Comparison of ENCODE assay signal across 20 cellular contexts in genomic region chr3:30318110-30318509, GRCh38.
DNase-seq lines count a peak whose midpoint lies in the region; ATAC-seq, FAIRE-seq and TF ChIP-seq lines count a peak whose summit lies in the region.
"Had no signal": no experiment of that assay in that cellular context is flagged by ENCODE, and none has a peak within 500 bp of the region (broad histone marks: within the 10 kb centered on the region; RNA-seq: fewer than 3 reads in every experiment).

No MANE protein-coding gene starts in this region.

- H3K79me2 ChIP-seq in PC-3 (ENCODE audit: low read length) (no peaks in the 10 kb centered on the region), K562 (ENCODE audit: control insufficient read depth, insufficient read depth, low read length) (no peaks in the 10 kb centered on the region), H9 (ENCODE audit: insufficient read depth, low read length) (no peaks in the 10 kb centered on the region)

- no peak overlapping the region for H3T11ph ChIP-seq in H9 (ENCODE audit: low read length)

- H4K5ac ChIP-seq in H9 (ENCODE audit: insufficient read length, low read depth, low read length): no peak overlapping the region

- peaks cover 4 to 9% of the 10 kb centered on the region in 2 experiments; a peak in 4 of 5 replicates for H3K9me3 Mint-ChIP-seq in H9

- H3K4me3 ChIP-seq in PC-3 (ENCODE audit: low read length): no peak overlapping the region
- no peak overlapping the region for H3K4me3 ChIP-seq in K562
- H3K4me3 ChIP-seq in ascending aorta: no peak overlapping the region
- H3K4me3 ChIP-seq: BLaER1 treated with 17β-estradiol and CSF1 and Interleukin-3, amounts not matched to agents 10 nM and 100 nM had no signal

- H3K4me2 ChIP-seq in PC-3 (ENCODE audit: low read length): no peak overlapping the region
- no peak overlapping the region for H3K4me2 ChIP-seq in K562 (ENCODE audit: insufficient read depth, low read length)
- no peak overlapping the region for H3K4me2 ChIP-seq in H9 (ENCODE audit: insufficient read depth, insufficient read length, low read length)
- H3K4me2 ChIP-seq: BLaER1 treated with 17β-estradiol and CSF1 and Interleukin-3, amounts not matched to agents 10 nM and 100 nM had no signal

- POLR2A ChIA-PET in PC-3 (lab: Charles Lee; ENCODE audit: unreplicated experiment) (interaction anchor here (0.7 kb wide), 1 partner anchor 66 kb away, joined by 3 read pairs; no protein-coding TSS in a partner anchor), K562 (lab: Yijun Ruan, JAX) (no interaction called here)

- H3K4me3 Mint-ChIP-seq in H9: no peak overlapping the region
- H3K4me3 Mint-ChIP-seq: B cell; CD4-positive, alpha-beta T cell; CD8-positive, alpha-beta T cell had no signal

- no peak overlapping the region for H2AFZ ChIP-seq in PC-3 (ENCODE audit: low read length)
- H2AFZ ChIP-seq in K562 (ENCODE audit: low read depth, low read length): no peak overlapping the region
- no peak overlapping the region for H2AFZ ChIP-seq in H9 (ENCODE audit: low read length)

- TF ChIP-seq EP300 in K562 (IDR thresholded peaks at IDR 0.05; ENCODE audit: low read length): no peak

- peak overlapping the region; percentile 39 for H3K27ac ChIP-seq in PC-3 (ENCODE audit: low read length)
- no peak overlapping the region for H3K27ac ChIP-seq in K562 (ENCODE audit: extremely low read depth, low read depth, low read length)
- no peak overlapping the region for H3K27ac ChIP-seq in H9 (ENCODE audit: insufficient read length, low read depth, low read length)
- H3K27ac ChIP-seq in ascending aorta: no peak overlapping the region
- H3K27ac ChIP-seq: BLaER1 treated with 17β-estradiol and CSF1 and Interleukin-3, amounts not matched to agents 10 nM and 100 nM; C4-2B had no signal

- H3K23ac ChIP-seq in H9 (ENCODE audit: insufficient read length, low read depth, low read length): no peak overlapping the region

- no peaks in the 10 kb centered on the region for H3K9me1 ChIP-seq in K562 (ENCODE audit: control insufficient read depth, insufficient read depth, low read length)

- H4K20me1 ChIP-seq in PC-3 (ENCODE audit: low read length) (no peaks in the 10 kb centered on the region), K562 (replicated peaks; ENCODE audit: control insufficient read depth, insufficient read depth, low read length) (no peaks in the 10 kb centered on the region), H9 (ENCODE audit: control insufficient read depth, insufficient read depth, insufficient read length) (no peaks in the 10 kb centered on the region)
- H4K20me1 ChIP-seq: BLaER1 treated with 17β-estradiol and CSF1 and Interleukin-3, amounts not matched to agents 10 nM and 100 nM had no signal

- no peak for TF ChIP-seq CTCF in PC-3 (conservative IDR thresholded peaks at IDR 0.05; ENCODE audit: low read depth, low read length)
- TF ChIP-seq CTCF in K562 (IDR thresholded peaks at IDR 0.05 in 2 of 3, conservative IDR thresholded peaks at IDR 0.05 in 1 of 3; ENCODE audit: insufficient read depth in 2 of 3, low read depth in 1 of 3, low read length in 3 of 3): no peak
- TF ChIP-seq CTCF in H9 (conservative IDR thresholded peaks at IDR 0.05): no peak
- no peak for TF ChIP-seq CTCF in ascending aorta (IDR thresholded peaks at IDR 0.05)

- intact Hi-C loops in PC-3 (cut with micrococcal nuclease) (no loop called here), K562 (cut with micrococcal nuclease) (no loop called here), ascending aorta (cut with DNase I) (no loop called here)

- H3K9me2 ChIP-seq in PC-3 (replicated peaks; ENCODE audit: low read length): no peaks in the 10 kb centered on the region

- DNase-seq in PC-3: no peak
- DNase-seq in K562 (ENCODE audit: extremely low read depth in 1 of 4, low spot score in 3 of 4): no peak
- no peak for DNase-seq in H9
- DNase-seq in ascending aorta (ENCODE audit: low spot score in 2 of 2): no peak
- DNase-seq: 8988T; AML-193; Caco-2; Calu3; CD4-positive, alpha-beta T cell; CD8-positive, alpha-beta T cell; DMS79 treated with DMSO at 0.1 percent for 48 hours; GF-D8 had no signal

- H3K18ac ChIP-seq in H9 (ENCODE audit: insufficient read length, low read depth, low read length): no peak overlapping the region

- in situ Hi-C loops in K562 (cut with MboI): no loop called here

- H2BK12ac ChIP-seq in H9 (ENCODE audit: insufficient read length, low read depth, low read length): no peak overlapping the region

- H3K36me3 ChIP-seq in PC-3 (ENCODE audit: low read depth, low read length) (0 out of 2 replicates have a peak, but pooled peaks cover 2% of the 10 kb centered on the region), K562 (ENCODE audit: control insufficient read depth, insufficient read depth, low read length) (no peaks in the 10 kb centered on the region), ascending aorta (no peaks in the 10 kb centered on the region)
- H3K36me3 ChIP-seq: BLaER1 treated with 17β-estradiol and CSF1 and Interleukin-3, amounts not matched to agents 10 nM and 100 nM had no signal

- H3K9ac ChIP-seq in PC-3 (ENCODE audit: low read length) (peak overlapping the region; percentile 16; the same call in 1 of the 2 replicates), K562 (ENCODE audit: insufficient read depth in 1 of 2, low read depth in 2 of 2, low read length in 2 of 2) (no peak overlapping the region), H9 (ENCODE audit: extremely low read depth, insufficient read length, low read length) (no peak overlapping the region)
- H3K9ac ChIP-seq: BLaER1 treated with 17β-estradiol and CSF1 and Interleukin-3, amounts not matched to agents 10 nM and 100 nM had no signal

- H3K27me3 ChIP-seq in PC-3 (ENCODE audit: low read length): no peaks in the 10 kb centered on the region
- H3K27me3 ChIP-seq in K562 (ENCODE audit: control insufficient read depth in 2 of 2, insufficient read depth in 2 of 2, low read length in 2 of 2): no peaks in the 10 kb centered on the region
- no peaks in the 10 kb centered on the region for H3K27me3 ChIP-seq in H9 (ENCODE audit: insufficient read depth, low read length)
- no peaks in the 10 kb centered on the region for H3K27me3 ChIP-seq in ascending aorta
- H3K27me3 ChIP-seq: BLaER1 treated with 17β-estradiol and CSF1 and Interleukin-3, amounts not matched to agents 10 nM and 100 nM had no signal

- BruUV-seq in PC-3 (replicated peaks; lab: Mats Ljungman, UMichigan): no TSS peak
- no TSS peak for BruUV-seq in K562 (replicated peaks; lab: Mats Ljungman, UMichigan)

- no peaks in the 10 kb centered on the region for H3F3A ChIP-seq in PC-3 (ENCODE audit: low read length, unreplicated experiment)

- H3K9me3 ChIP-seq in PC-3 (ENCODE audit: low read length) (0 out of 2 replicates have a peak, but pooled peaks cover 4% of the 10 kb centered on the region), K562 (replicated peaks; ENCODE audit: control insufficient read depth, insufficient read depth, low read depth, low read length) (peaks cover 1% of the 10 kb centered on the region; the same call in 1 of the 2 replicates), H9 (ENCODE audit: control insufficient read depth, low read depth, low read length) (no peaks in the 10 kb centered on the region), ascending aorta (no peaks in the 10 kb centered on the region)

- H3K4ac ChIP-seq in H9 (ENCODE audit: low read depth, low read length): no peak overlapping the region

- H3K27ac Mint-ChIP-seq in H9: no peak overlapping the region
- H3K27ac Mint-ChIP-seq: B cell; CD4-positive, alpha-beta T cell; CD8-positive, alpha-beta T cell had no signal

- ATAC-seq in PC-3: no peak
- ATAC-seq in K562: no peak
- ATAC-seq in HG03135 (IDR thresholded peaks at IDR 0.05; ENCODE audit: unreplicated experiment): no peak
- ATAC-seq: CD8-positive, alpha-beta T cell had no signal

- no peak overlapping the region for H3K56ac ChIP-seq in H9 (ENCODE audit: insufficient read length, low read depth, low read length)

- no peak for TF ChIP-seq POLR2A in K562 (conservative IDR thresholded peaks at IDR 0.05)

- no peak overlapping the region for H2BK20ac ChIP-seq in H9 (ENCODE audit: low read depth, low read length, poor library complexity, severe bottlenecking)

- H4K8ac ChIP-seq in H9 (replicated peaks; ENCODE audit: insufficient read length, low read depth, low read length): no peak overlapping the region

- no peak overlapping the region for H4K91ac ChIP-seq in H9 (ENCODE audit: insufficient read length, low read depth, low read length)

- H3K14ac ChIP-seq in H9 (ENCODE audit: insufficient read depth, low read length): no peak overlapping the region

- peaks cover 7% of the 10 kb centered on the region; the same call in 1 of the 2 replicates for H3K4me1 ChIP-seq in PC-3 (ENCODE audit: insufficient read depth, low read length)
- H3K4me1 ChIP-seq in K562 (replicated peaks in 1 of 2; ENCODE audit: control insufficient read depth in 2 of 2, insufficient read depth in 2 of 2, low read length in 2 of 2): no peaks in the 10 kb centered on the region
- no peaks in the 10 kb centered on the region for H3K4me1 ChIP-seq in H9 (ENCODE audit: insufficient read depth, low read length)
- H3K4me1 ChIP-seq in ascending aorta: no peaks in the 10 kb centered on the region
- H3K4me1 ChIP-seq: Caco-2 had no signal

- H2BK120ac ChIP-seq in H9 (ENCODE audit: low read depth, low read length, poor library complexity, severe bottlenecking): no peak overlapping the region

- H3K79me1 ChIP-seq in H9 (ENCODE audit: insufficient read depth, low read depth, low read length, poor library complexity, severe bottlenecking): no peaks in the 10 kb centered on the region

- no peak overlapping the region for H2BK5ac ChIP-seq in H9 (ENCODE audit: insufficient read length, low read length)

- no peak for TF ChIP-seq RAD21 in K562 (CRISPR knock-in tag; conservative IDR thresholded peaks at IDR 0.05 in 1 of 2, IDR thresholded peaks at IDR 0.05 in 1 of 2)

- no peak overlapping the region for H2AK5ac ChIP-seq in H9 (ENCODE audit: insufficient read length, low read length)

- CTCF ChIA-PET in PC-3 (lab: Charles Lee): no interaction called here
- CTCF ChIA-PET in K562 (lab: Yijun Ruan, JAX; ENCODE audit: low intra/inter-chr PET ratio): no interaction called here

- no peaks in the 10 kb centered on the region for H3K27me3 Mint-ChIP-seq in H9 (ENCODE audit: low read depth)
- H3K27me3 Mint-ChIP-seq: B cell; CD4-positive, alpha-beta T cell had no signal

- WGBS in K562 (ENCODE audit: insufficient coverage, low coverage, missing lambda C conversion rate): 5% methylated on average over 3 of the region's 3 CpGs
- WGBS in H9 (ENCODE audit: extremely low coverage, insufficient read length, low lambda C conversion rate): no CpG with 5 or more reads among the region's 3 CpGs

- H2BK15ac ChIP-seq in H9 (ENCODE audit: low read depth, low read length): no peak overlapping the region

- H3K4me1 Mint-ChIP-seq in H9: no peaks in the 10 kb centered on the region

- H3K23me2 ChIP-seq in H9 (ENCODE audit: insufficient read length, low read depth, low read length, poor library complexity, severe bottlenecking): no peaks in the 10 kb centered on the region

- peaks cover 0 to 4% (median 0%) of the 10 kb centered on the region in 3 experiments; a peak in 2 of 7 replicates for H3K36me3 Mint-ChIP-seq in H9 (ENCODE audit: insufficient read depth in 1 of 3, low read depth in 3 of 3)
- H3K36me3 Mint-ChIP-seq: CD8-positive, alpha-beta T cell had no signal

- FAIRE-seq in K562 (lab: Jason Lieb, UNC): no peak
- FAIRE-seq: A204.1, D721Med, GM12892, GM18507 had no signal

TF ChIP-seq in K562, 482 proteins besides CTCF, POLR2A, EP300 and RAD21 (continues in another document):
- no peak for TF ChIP-seq POLR3A (IDR thresholded peaks at IDR 0.05; ENCODE audit: borderline replicate concordance, extremely low read depth, insufficient read depth, insufficient read length)
